In the genomic region with DNA sequence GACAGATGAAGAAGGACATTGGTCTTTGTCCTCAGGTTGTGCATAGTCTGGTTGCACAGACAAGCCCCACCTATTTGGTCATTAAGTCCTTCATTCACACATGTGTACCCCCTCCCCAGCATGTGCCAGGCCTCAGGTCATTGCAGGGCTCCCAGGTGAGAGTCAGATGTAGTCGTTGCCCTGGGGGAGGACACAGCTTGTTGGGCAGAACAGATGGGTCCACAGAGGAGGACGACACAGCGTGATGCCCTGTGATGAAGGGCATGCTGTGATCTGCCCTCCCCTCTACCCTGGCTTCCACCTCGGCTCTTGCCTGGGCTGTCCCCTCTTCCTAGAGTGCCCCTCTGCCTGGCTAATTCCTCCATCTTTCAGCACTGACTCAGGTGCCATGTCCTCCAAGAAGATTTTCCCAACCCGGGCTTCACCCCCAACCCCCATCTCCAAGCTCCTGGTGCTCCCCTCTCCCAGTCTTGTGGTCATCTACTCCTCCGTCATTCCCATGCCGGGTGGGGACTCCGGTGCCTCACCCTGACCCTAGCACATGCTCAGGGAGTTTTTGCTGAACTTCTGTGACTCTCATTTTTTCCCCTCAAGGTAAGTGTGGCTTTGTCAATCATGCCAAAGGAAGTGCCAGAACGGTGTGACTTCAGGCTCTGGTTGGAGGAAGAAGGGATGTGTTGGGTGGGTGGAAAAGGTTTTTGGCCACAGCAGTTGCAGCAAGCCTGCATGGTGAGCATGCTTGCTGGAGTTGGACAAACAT, we compare ENCODE assay signal across 11 cellular contexts.
"Had no signal": no experiment of that assay in that cellular context is flagged by ENCODE, and none has a peak within 500 bp of the region (broad histone marks: within the 10 kb centered on the region; RNA-seq: fewer than 3 reads in every experiment).

No MANE protein-coding gene starts in this region.

- H3K36me3 ChIP-seq: SJSA1, vagina had no signal

- FAIRE-seq: frontal cortex had no signal

- H3K4me3 ChIP-seq: SJSA1, smooth muscle cell, vagina had no signal

- ATAC-seq: stimulated activated naive CD8-positive, alpha-beta T cell treated with anti-CD3 and anti-CD28 coated beads, Interleukin-15, Interleukin-2, amounts not matched to agents 100 U/mL and 50 U/mL, for 24 hours had no signal

- DNase-seq: activated T-cell treated with anti-CD3 and anti-CD28 coated beads, Interleukin-2, amount 50 U/mL, for 24 hours; amniotic stem cell; cerebellar nuclear complex; dermis blood vessel endothelial cell; mammary epithelial cell; naive B cell; stimulated activated naive CD8-positive, alpha-beta T cell treated with anti-CD3 and anti-CD28 coated beads, Interleukin-15, Interleukin-2, amounts not matched to agents 100 U/mL and 50 U/mL, for 24 hours had no signal

- H3K4me2 ChIP-seq: smooth muscle cell had no signal

- H3K9me3 ChIP-seq: SJSA1, vagina had no signal

- H3K27ac ChIP-seq: SJSA1, vagina had no signal

- H3K27me3 ChIP-seq: SJSA1, vagina had no signal

- H3K4me1 ChIP-seq: vagina had no signal
